ENCODE assay signal across 16 cellular contexts in the genomic region with DNA sequence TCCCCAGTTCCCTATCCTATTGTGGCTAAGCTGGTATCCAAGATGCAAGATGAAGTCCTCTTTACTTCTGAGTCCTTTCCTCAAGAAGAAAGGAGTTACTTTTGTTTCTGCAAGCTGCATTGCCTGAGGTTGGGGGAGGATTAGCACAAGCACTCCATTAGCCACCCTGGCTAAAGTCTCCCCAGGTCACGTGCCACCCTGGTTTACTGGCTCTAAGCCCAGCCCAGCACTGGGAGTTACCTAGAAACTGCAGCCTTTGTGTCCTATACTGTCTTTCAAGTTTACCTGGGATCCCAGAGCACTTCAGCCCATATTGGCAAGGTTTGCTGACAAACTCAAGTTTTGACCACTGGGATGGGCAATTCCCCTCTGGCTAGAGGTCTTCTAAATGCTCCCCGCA.
A peak's percentile ranks its signal among the peaks of the same experiment; 100 is the strongest.
DNase-seq lines count a peak whose midpoint lies in the region; ATAC-seq and TF ChIP-seq lines count a peak whose summit lies in the region.
"Had no signal": no experiment of that assay in that cellular context is flagged by ENCODE, and none has a peak within 500 bp of the region (broad histone marks: within the 10 kb centered on the region; RNA-seq: fewer than 3 reads in every experiment).

No MANE protein-coding gene starts in this region.

- TF ChIP-seq RAD21 in HCT116 (IDR thresholded peaks at IDR 0.05; ENCODE audit: low read depth) = no peak

- no peak overlapping the region for H3K4me3 Mint-ChIP-seq in Calu3 (ENCODE audit: low read depth, unreplicated experiment)
- H3K4me3 Mint-ChIP-seq in CD8-positive, alpha-beta memory T cell = no peak overlapping the region
- H3K4me3 Mint-ChIP-seq: activated CD4-positive, alpha-beta memory T cell treated with anti-CD3 and anti-CD28 coated beads, Interleukin-2, amount 10 ng/mL, durations not matched to agents 7 days and 5 days; T-cell had no signal

- H4K20me1 ChIP-seq in HCT116 (ENCODE audit: insufficient read depth) = no peaks in the 10 kb centered on the region

- no peak for TF ChIP-seq POLR2A in HCT116 (IDR thresholded peaks at IDR 0.05; ENCODE audit: borderline replicate concordance, extremely low read depth, insufficient read depth, insufficient read length)

- H3K4me2 ChIP-seq in HCT116 (ENCODE audit: low read length) = no peak overlapping the region
- H3K4me2 ChIP-seq: KMS-11 had no signal

- H3K36me3 Mint-ChIP-seq in Calu3 (ENCODE audit: insufficient read depth, unreplicated experiment) = no peaks in the 10 kb centered on the region
- H3K36me3 Mint-ChIP-seq in CD8-positive, alpha-beta memory T cell = no peaks in the 10 kb centered on the region
- H3K36me3 Mint-ChIP-seq: T-cell had no signal

- RAD21 ChIA-PET in HCT116 (lab: Charles Lee; ENCODE audit: low non-redundant PET in 1 of 2, low total read pairs in 2 of 2, uncharacterized antibody in 2 of 2, unreplicated experiment in 2 of 2) = no interaction called here

- no peaks in the 10 kb centered on the region for H3K4me1 Mint-ChIP-seq in Calu3 (ENCODE audit: low read depth, unreplicated experiment)
- no peaks in the 10 kb centered on the region for H3K4me1 Mint-ChIP-seq in CD8-positive, alpha-beta memory T cell
- H3K4me1 Mint-ChIP-seq: activated CD4-positive, alpha-beta memory T cell treated with anti-CD3 and anti-CD28 coated beads, Interleukin-2, amount 10 ng/mL, durations not matched to agents 7 days and 5 days; T-cell had no signal

- H2AFZ ChIP-seq in HCT116 (ENCODE audit: low read depth, low read length, poor library complexity, severe bottlenecking) = no peak overlapping the region

- TF ChIP-seq CTCF in Calu3 (IDR thresholded peaks at IDR 0.05; ENCODE audit: unreplicated experiment) (no peak), HCT116 (IDR thresholded peaks at IDR 0.05 in 2 of 3, conservative IDR thresholded peaks at IDR 0.05 in 1 of 3; ENCODE audit: borderline replicate concordance in 1 of 3, insufficient read depth in 1 of 3, low read depth in 2 of 3, low read length in 2 of 3) (no peak), lower lobe of right lung (IDR thresholded peaks at IDR 0.05) (no peak)

- no peaks in the 10 kb centered on the region for H3K9me3 ChIP-seq in HCT116 (ENCODE audit: control insufficient read depth in 1 of 2, insufficient read depth in 1 of 2, low read depth in 1 of 2, low read length in 2 of 2)
- H3K9me3 ChIP-seq in lower lobe of right lung = no peaks in the 10 kb centered on the region
- no peaks in the 10 kb centered on the region for H3K9me3 ChIP-seq in CD8-positive, alpha-beta memory T cell (ENCODE audit: low read length)
- H3K9me3 ChIP-seq: neutrophil had no signal

- H3K27me3 ChIP-seq in HCT116 (ENCODE audit: insufficient read depth, low read length) = no peaks in the 10 kb centered on the region
- H3K27me3 ChIP-seq in lower lobe of right lung (ENCODE audit: low read depth) = no peaks in the 10 kb centered on the region
- H3K27me3 ChIP-seq in CD8-positive, alpha-beta memory T cell (ENCODE audit: insufficient read depth, low read length, poor library complexity, severe bottlenecking) = no peaks in the 10 kb centered on the region
- H3K27me3 ChIP-seq: right atrium auricular region had no signal

- no peak overlapping the region for H3K27ac Mint-ChIP-seq in Calu3 (ENCODE audit: unreplicated experiment)
- no peak overlapping the region for H3K27ac Mint-ChIP-seq in CD8-positive, alpha-beta memory T cell
- H3K27ac Mint-ChIP-seq: activated CD4-positive, alpha-beta memory T cell treated with anti-CD3 and anti-CD28 coated beads, Interleukin-2, amount 10 ng/mL, durations not matched to agents 7 days and 5 days; T-cell had no signal

- H3K79me2 ChIP-seq in HCT116 (ENCODE audit: insufficient read depth, low read length) = no peaks in the 10 kb centered on the region

- H3K9me2 ChIP-seq in HCT116 (ENCODE audit: insufficient read depth) = no peaks in the 10 kb centered on the region

- H3K4me1 ChIP-seq in HCT116 (ENCODE audit: control insufficient read depth in 1 of 2, insufficient read depth in 2 of 2, low read length in 2 of 2) = no peaks in the 10 kb centered on the region
- no peaks in the 10 kb centered on the region for H3K4me1 ChIP-seq in lower lobe of right lung
- no peaks in the 10 kb centered on the region for H3K4me1 ChIP-seq in CD8-positive, alpha-beta memory T cell (ENCODE audit: insufficient read depth, low read length)
- H3K4me1 ChIP-seq: right atrium auricular region had no signal

- DNase-seq in Calu3 (peak; percentile 15), HCT116 (ENCODE audit: low read depth, low spot score) (no peak), NCI-H69 (lab: John Stamatoyannopoulos, UW) (peak; percentile 65), lower lobe of right lung (no peak), islet precursor cell (no peak), KBM-7 (no peak)
- DNase-seq in CD8-positive, alpha-beta memory T cell = no peak
- DNase-seq: activated CD4-positive, alpha-beta memory T cell treated with anti-CD3 and anti-CD28 coated beads, Interleukin-2, amount 10 ng/mL, durations not matched to agents 7 days and 5 days; activated T-cell treated with anti-CD3 and anti-CD28 coated beads, Interleukin-2, amount 50 U/mL, for 48 hours; DND-41; NCI-H146; NK-92 treated with Interleukin-12 subunit alpha and Interleukin-12 subunit beta, amount 100 ng/mL, for 24 hours; T-cell had no signal

- intact Hi-C loops in Calu3 (cut with micrococcal nuclease; ENCODE audit: unreplicated experiment) = no loop called here
- intact Hi-C loops in HCT116 (cut with micrococcal nuclease) = no loop called here
- intact Hi-C loops in lower lobe of right lung (cut with DNase I) = no loop called here

- in situ Hi-C loops in KBM-7 (cut with MboI; ENCODE audit: low pct_unique_long_range_greater_than_20kb, low sequenced_read_pairs) = no loop called here

- H3K36me3 ChIP-seq in HCT116 (ENCODE audit: control insufficient read depth in 1 of 2, insufficient read depth in 2 of 2, low read length in 2 of 2) = no peaks in the 10 kb centered on the region
- H3K36me3 ChIP-seq in lower lobe of right lung = no peaks in the 10 kb centered on the region
- H3K36me3 ChIP-seq in CD8-positive, alpha-beta memory T cell (ENCODE audit: insufficient read depth, low read length) = no peaks in the 10 kb centered on the region
- H3K36me3 ChIP-seq: neutrophil, right atrium auricular region had no signal

- ATAC-seq in HCT116 = peak; percentile 36; the same call in 1 of the 2 replicates
- ATAC-seq in lower lobe of right lung = peak; percentile 40 to 61
- ATAC-seq: T-cell had no signal

- H3K9ac ChIP-seq in HCT116 (ENCODE audit: low read length) = no peak overlapping the region
- H3K9ac ChIP-seq: KMS-11 had no signal

- H3K27ac ChIP-seq in HCT116 (ENCODE audit: low read depth, low read length) = no peak overlapping the region
- H3K27ac ChIP-seq in lower lobe of right lung = no peak overlapping the region
- H3K27ac ChIP-seq in CD8-positive, alpha-beta memory T cell (ENCODE audit: low read depth, low read length) = no peak overlapping the region
- H3K27ac ChIP-seq: KMS-11, neutrophil, right atrium auricular region had no signal

- CTCF ChIA-PET in Calu3 (lab: Charles Lee) = no interaction called here
- CTCF ChIA-PET in HCT116 (lab: Charles Lee) = no interaction called here
- CTCF ChIA-PET in CD8-positive, alpha-beta memory T cell (lab: Charles Lee) = no interaction called here

- H3K4me3 ChIP-seq in HCT116 (replicated peaks in 1 of 2; ENCODE audit: low read depth in 1 of 2, low read length in 2 of 2) (no peak overlapping the region), lower lobe of right lung (no peak overlapping the region)
- no peak overlapping the region for H3K4me3 ChIP-seq in CD8-positive, alpha-beta memory T cell (ENCODE audit: low read length)
- H3K4me3 ChIP-seq: right atrium auricular region had no signal

- no peaks in the 10 kb centered on the region for H3K27me3 Mint-ChIP-seq in Calu3 (ENCODE audit: unreplicated experiment)
- peaks cover 8 to 16% of the 10 kb centered on the region in 2 donors for H3K27me3 Mint-ChIP-seq in CD8-positive, alpha-beta memory T cell

- peaks cover 4% of the 10 kb centered on the region for H3K9me3 Mint-ChIP-seq in Calu3 (ENCODE audit: low read depth, unreplicated experiment)
- peaks cover 14 to 23% (median 18%) of the 10 kb centered on the region in 5 donors for H3K9me3 Mint-ChIP-seq in CD8-positive, alpha-beta memory T cell
- H3K9me3 Mint-ChIP-seq: activated CD4-positive, alpha-beta memory T cell treated with anti-CD3 and anti-CD28 coated beads, Interleukin-2, amount 10 ng/mL, durations not matched to agents 7 days and 5 days had no signal

- POLR2A ChIA-PET in HCT116 (lab: Charles Lee) = no interaction called here
- POLR2A ChIA-PET in CD8-positive, alpha-beta memory T cell (lab: Charles Lee) = no interaction called here

- no TSS peak for BruUV-seq in Calu3 (replicated peaks; lab: Mats Ljungman, UMichigan)
- no TSS peak for BruUV-seq in HCT116 (replicated peaks; lab: Mats Ljungman, UMichigan)

TF ChIP-seq in HCT116, 20 proteins besides CTCF, POLR2A, EP300 and RAD21:
- TF ChIP-seq SP1 (IDR thresholded peaks at IDR 0.05; ENCODE audit: low read depth) = no peak

Comparison
In these comparisons a context has a peak if more than half of its experiments do, and no peak if none do; other contexts are left out.
1. DNase-seq: peak in Calu3 (single experiment) and NCI-H69 (single experiment); none in HCT116 (single experiment), lower lobe of right lung (single experiment), islet precursor cell (single experiment), CD8-positive, alpha-beta memory T cell (0 of 5) and KBM-7 (single experiment).